In genomic region chr22:19766506-19767426, GRCh38 we compare ENCODE assay signal across 8 cellular contexts. TPM values are rescaled to one million over a fixed set of nuclear protein-coding genes. Genes with fewer than 3 reads are reported as not detected.
DNase-seq lines count a peak whose midpoint lies in the region; ATAC-seq and TF ChIP-seq lines count a peak whose summit lies in the region.

No MANE protein-coding gene starts in this region.

- H3K27ac ChIP-seq in colonic mucosa (no peak overlapping the region), vagina (peak overlapping the region; percentile 21)

- no peak overlapping the region for H3K27ac Mint-ChIP-seq in T-helper 2 cell treated with Interferon-gamma antibody and Interleukin-4, amounts not matched to agents 5 μg/mL and 100 μg/mL, for 36 hours
- no peak overlapping the region for H3K27ac Mint-ChIP-seq in nephron progenitor cell

- H3K4me1 Mint-ChIP-seq in T-helper 2 cell treated with Interferon-gamma antibody and Interleukin-4, amounts not matched to agents 5 μg/mL and 100 μg/mL, for 36 hours (ENCODE audit: low read depth) = peaks cover 5% of the 10 kb centered on the region
- H3K4me1 Mint-ChIP-seq in nephron progenitor cell = peaks cover 21% of the 10 kb centered on the region

- H3K4me3 Mint-ChIP-seq in T-helper 2 cell treated with Interferon-gamma antibody and Interleukin-4, amounts not matched to agents 5 μg/mL and 100 μg/mL, for 36 hours = peak overlapping the region; percentile 46
- no peak overlapping the region for H3K4me3 Mint-ChIP-seq in nephron progenitor cell

- ATAC-seq in GM18502 (IDR thresholded peaks at IDR 0.05; ENCODE audit: poor library complexity, unreplicated experiment) = no peak

- H3K4me1 ChIP-seq in colonic mucosa (peaks cover 5% of the 10 kb centered on the region), vagina (peaks cover 19% of the 10 kb centered on the region)

- H3K9me3 ChIP-seq in colonic mucosa (no peaks in the 10 kb centered on the region), vagina (no peaks in the 10 kb centered on the region)

- TF ChIP-seq POLR2A in vagina (IDR thresholded peaks at IDR 0.05) = no peak

- no peak overlapping the region for H3K9ac ChIP-seq in colonic mucosa (ENCODE audit: low read depth in 2 of 2, low read length in 2 of 2)

- intact Hi-C loops in colonic mucosa (cut with DNase I) (no loop called here), vagina (cut with DNase I) (no loop called here)

- H3K27me3 ChIP-seq in colonic mucosa (peaks cover 83% of the 10 kb centered on the region), vagina (no peaks in the 10 kb centered on the region)

- peak; percentile 53 for DNase-seq in T-helper 2 cell treated with Interferon-gamma antibody and Interleukin-4, amounts not matched to agents 5 μg/mL and 100 μg/mL, for 36 hours (ENCODE audit: low spot score)
- DNase-seq in colonic mucosa (peak; percentile 60), nephron progenitor cell (peak; percentile 44), vagina (ENCODE audit: extremely low spot score in 2 of 2) (no peak), SKM-1 treated with dmso at 0.1 percent for 144 hours (lab: John Stamatoyannopoulos, UW; ENCODE audit: unreplicated experiment) (no peak), DMS79 (lab: John Stamatoyannopoulos, UW) (no peak)

- peaks cover 63% of the 10 kb centered on the region for H3K27me3 Mint-ChIP-seq in T-helper 2 cell treated with Interferon-gamma antibody and Interleukin-4, amounts not matched to agents 5 μg/mL and 100 μg/mL, for 36 hours (ENCODE audit: low read depth)
- peaks cover 95% of the 10 kb centered on the region for H3K27me3 Mint-ChIP-seq in nephron progenitor cell (ENCODE audit: low read depth, poor library complexity)

- no peaks in the 10 kb centered on the region for H3K36me3 ChIP-seq in colonic mucosa
- H3K36me3 ChIP-seq in vagina = no peaks in the 10 kb centered on the region

- TF ChIP-seq CTCF in GM12872 (IDR thresholded peaks at IDR 0.05; ENCODE audit: insufficient read depth, low read depth, low read length) (peak; percentile 25; the same call in 2 of the 3 replicates), colonic mucosa (IDR thresholded peaks at IDR 0.05) (no peak), nephron progenitor cell (IDR thresholded peaks at IDR 0.05) (no peak), vagina (IDR thresholded peaks at IDR 0.05) (no peak)

- H3K9me3 Mint-ChIP-seq in T-helper 2 cell treated with Interferon-gamma antibody and Interleukin-4, amounts not matched to agents 5 μg/mL and 100 μg/mL, for 36 hours = no peaks in the 10 kb centered on the region
- H3K9me3 Mint-ChIP-seq in nephron progenitor cell = peaks cover 4% of the 10 kb centered on the region

- no peaks in the 10 kb centered on the region for H3K36me3 Mint-ChIP-seq in T-helper 2 cell treated with Interferon-gamma antibody and Interleukin-4, amounts not matched to agents 5 μg/mL and 100 μg/mL, for 36 hours (ENCODE audit: low read depth)
- H3K36me3 Mint-ChIP-seq in nephron progenitor cell (ENCODE audit: low read depth) = no peaks in the 10 kb centered on the region

- H3K4me3 ChIP-seq in colonic mucosa = peak overlapping the region; percentile 9
- peak overlapping the region; percentile 41 to 44 for H3K4me3 ChIP-seq in vagina

RNA-seq across cellular contexts. Expression of gene TBX1, which starts 6.2 kb away (rescaled TPM):
- total RNA-seq in colonic mucosa (1 to 10 TPM in 1 of 2 donors, under 1 TPM in 1; 0.80 to 1.9 TPM), vagina (7.1 TPM)

RNA-seq across cellular contexts. Expression of gene GP1BB, which starts 43.4 kb away (rescaled TPM):
- total RNA-seq in colonic mucosa (1 to 10 TPM in 1 of 2 donors, under 1 TPM in 1; 0.45 to 1.1 TPM), vagina (14.5 TPM)

RNA-seq across cellular contexts. Expression of gene SEPTIN5, which starts 52.5 kb away (rescaled TPM):
- 1 to 10 TPM; 2.2 to 2.5 TPM for total RNA-seq in colonic mucosa
- 67.3 TPM for total RNA-seq in vagina

Comparison
In these comparisons a context has a peak if more than half of its experiments do, and no peak if none do; other contexts are left out.
1. DNase-seq: peak in T-helper 2 cell treated with Interferon-gamma antibody and Interleukin-4, amounts not matched to agents 5 μg/mL and 100 μg/mL, for 36 hours (single experiment), colonic mucosa (single experiment) and nephron progenitor cell (single experiment); none in vagina (0 of 2), SKM-1 treated with dmso at 0.1 percent for 144 hours (single experiment) and DMS79 (single experiment).
2. RNA of gene SEPTIN5, which starts 52.5 kb away (total RNA-seq): 67.3 TPM in vagina (single experiment); 2.2 to 2.5 TPM in colonic mucosa; every median in the first group is over 10 times any median in the second.